In genomic region chr2:173002751-173003541, GRCh38 we compare ENCODE assay signal across 21 cellular contexts.
DNase-seq lines count a peak whose midpoint lies in the region; ATAC-seq and TF ChIP-seq lines count a peak whose summit lies in the region.
"Had no signal": no experiment of that assay in that cellular context is flagged by ENCODE, and none has a peak within 500 bp of the region (broad histone marks: within the 10 kb centered on the region; RNA-seq: fewer than 3 reads in every experiment).

No MANE protein-coding gene starts in this region.

- BruUV-seq in PC-9 (replicated peaks; lab: Mats Ljungman, UMichigan): no TSS peak

- H3K4me1 Mint-ChIP-seq in type B pancreatic cell (ENCODE audit: unreplicated experiment): peaks cover 8% of the 10 kb centered on the region

- 0 out of 2 replicates have a peak overlapping the region, but pooled peaks have one; percentile 8 for H3K4me2 ChIP-seq in PC-9
- H3K4me2 ChIP-seq: neural progenitor cell had no signal

- H3F3A ChIP-seq in PC-9 (ENCODE audit: insufficient read depth, low read depth): peaks cover 23% of the 10 kb centered on the region

- H3K4me1 ChIP-seq in PC-9 (replicated peaks; ENCODE audit: insufficient read depth): peaks cover 49% of the 10 kb centered on the region
- H3K4me1 ChIP-seq: ascending aorta, colonic mucosa had no signal

- intact Hi-C loops in PC-9 (cut with micrococcal nuclease; ENCODE audit: unreplicated experiment): no loop called here

- H3K9me2 ChIP-seq in PC-9 (ENCODE audit: insufficient read depth): no peaks in the 10 kb centered on the region

- H3K4me3 Mint-ChIP-seq in type B pancreatic cell: peak overlapping the region; percentile 65
- H3K4me3 Mint-ChIP-seq: CD14-positive monocyte, neural progenitor cell had no signal

- no peak overlapping the region for H3K4me3 ChIP-seq in PC-9
- H3K4me3 ChIP-seq: ascending aorta, colonic mucosa, neural progenitor cell, sigmoid colon had no signal

- TF ChIP-seq CTCF in PC-9 (conservative IDR thresholded peaks at IDR 0.05) (no peak), type B pancreatic cell (conservative IDR thresholded peaks at IDR 0.05) (no peak)

- CTCF ChIA-PET in PC-9 (lab: Charles Lee): interaction anchor here (0.5 to 1.1 kb wide), 4 partner anchors 13 to 1544 kb away, joined by 3 to 10 read pairs (median 5); no protein-coding TSS in a partner anchor

- H2AFZ ChIP-seq in PC-9: peak overlapping the region; percentile 7; the same call in 1 of the 2 replicates
- H2AFZ ChIP-seq: neural progenitor cell had no signal

- no peak for ATAC-seq in GM19463 (IDR thresholded peaks at IDR 0.05; ENCODE audit: unreplicated experiment)
- ATAC-seq: HCT116 had no signal

- no peak overlapping the region for H3K27ac ChIP-seq in PC-9
- H3K27ac ChIP-seq: ascending aorta, colonic mucosa, neural progenitor cell, sigmoid colon had no signal

- H3K36me3 ChIP-seq in PC-9 (ENCODE audit: low read depth): no peaks in the 10 kb centered on the region
- H3K36me3 ChIP-seq: ascending aorta, colonic mucosa, neural progenitor cell, sigmoid colon had no signal

- H3K9me3 ChIP-seq in PC-9 (ENCODE audit: insufficient read depth, low read depth): no peaks in the 10 kb centered on the region
- H3K9me3 ChIP-seq: ascending aorta, colonic mucosa, sigmoid colon had no signal

- H3K27ac Mint-ChIP-seq in type B pancreatic cell: peak overlapping the region; percentile 62
- H3K27ac Mint-ChIP-seq: CD14-positive monocyte, neural progenitor cell had no signal

- POLR2A ChIA-PET in PC-9 (lab: Charles Lee; ENCODE audit: unreplicated experiment): no interaction called here

- no peaks in the 10 kb centered on the region for H3K27me3 Mint-ChIP-seq in type B pancreatic cell

- no peaks in the 10 kb centered on the region for H4K20me1 ChIP-seq in PC-9 (ENCODE audit: insufficient read depth)

- DNase-seq in NCI-H748 (lab: John Stamatoyannopoulos, UW; ENCODE audit: unreplicated experiment): peak; percentile 29
- no peak for DNase-seq in NCI-H748 treated with DMSO at 0.1 percent for 48 hours (lab: John Stamatoyannopoulos, UW)
- no peak for DNase-seq in PC-9
- DNase-seq in left kidney (ENCODE audit: low read depth, low spot score): peak; percentile 18
- DNase-seq in type B pancreatic cell (ENCODE audit: extremely low spot score, unreplicated experiment): no peak
- no peak for DNase-seq in cerebellum (ENCODE audit: low spot score)
- DNase-seq in KG1 (lab: John Stamatoyannopoulos, UW): no peak
- DNase-seq: 8988T; activated effector memory CD4-positive, alpha-beta T cell treated with anti-CD3 and anti-CD28 coated beads, Interleukin-2, amount 50 U/mL, for 16 hours; colonic mucosa; glutamatergic neuron; mesenchymal stem cell; sigmoid colon; stimulated activated CD4-positive, alpha-beta T cell treated with anti-CD3 and anti-CD28 coated beads, Interleukin-4, amount 100 ng/mL, for 1 hour; stimulated activated CD8-positive, alpha-beta memory T cell treated with anti-CD3 and anti-CD28 coated beads, Interleukin-4, amount 100 ng/mL, for 48 hours; T-helper 1 cell had no signal

- H3K27me3 ChIP-seq in PC-9 (ENCODE audit: insufficient read depth, low read depth): no peaks in the 10 kb centered on the region
- H3K27me3 ChIP-seq: ascending aorta, colonic mucosa, neural progenitor cell, sigmoid colon had no signal

- peaks cover 4% of the 10 kb centered on the region for H3K9me3 Mint-ChIP-seq in type B pancreatic cell
- H3K9me3 Mint-ChIP-seq: neural progenitor cell had no signal

- no peaks in the 10 kb centered on the region for H3K79me2 ChIP-seq in PC-9 (ENCODE audit: low read depth)

- H3K36me3 Mint-ChIP-seq in type B pancreatic cell: no peaks in the 10 kb centered on the region
- H3K36me3 Mint-ChIP-seq: CD14-positive monocyte, neural progenitor cell had no signal

Comparison
In these comparisons a context has a peak if more than half of its experiments do, and no peak if none do; other contexts are left out.
1. DNase-seq: peak in NCI-H748 (single experiment) and left kidney (single experiment); none in NCI-H748 treated with DMSO at 0.1 percent for 48 hours (single experiment), PC-9 (0 of 2), type B pancreatic cell (single experiment), cerebellum (single experiment) and KG1 (single experiment).